8 cellular contexts compared by ENCODE assay signal in genomic region chr7:93147358-93147757, GRCh38. TPM values are rescaled to one million over a fixed set of nuclear protein-coding genes. Genes with fewer than 3 reads are reported as not detected.
A peak's percentile ranks its signal among the peaks of the same experiment; 100 is the strongest.
DNase-seq lines count a peak whose midpoint lies in the region; ATAC-seq, FAIRE-seq and TF ChIP-seq lines count a peak whose summit lies in the region.

No MANE protein-coding gene starts in this region.

- DNase-seq in AG04449 (ENCODE audit: low read depth, low spot score) (no peak), RWPE2 (ENCODE audit: low spot score) (no peak), astrocyte (ENCODE audit: low read depth) (peak; percentile 60), left lobe of liver (ENCODE audit: low spot score) (no peak), SKM-1 treated with dmso at 0.1 percent for 144 hours (lab: John Stamatoyannopoulos, UW; ENCODE audit: unreplicated experiment) (no peak)
- peak; percentile 2 to 10 for DNase-seq in stimulated activated CD8-positive, alpha-beta memory T cell treated with anti-CD3 and anti-CD28 coated beads, Interleukin-7, amount 100 ng/mL, for 1 hour (ENCODE audit: low read depth in 2 of 2)

- H3K4me3 ChIP-seq in AG04449 (ENCODE audit: low read depth, low read length) (peak overlapping the region; percentile 43), RWPE2 (ENCODE audit: severe bottlenecking) (peak overlapping the region; percentile 23), astrocyte (ENCODE audit: insufficient read depth, low read depth, low read length) (peak overlapping the region; percentile 53)

- peaks cover 18% of the 10 kb centered on the region for H3K4me1 Mint-ChIP-seq in astrocyte (ENCODE audit: low read depth, unreplicated experiment)

- H3K27me3 ChIP-seq in RWPE2 (ENCODE audit: insufficient read depth, poor library complexity, severe bottlenecking) (no peaks in the 10 kb centered on the region), astrocyte (ENCODE audit: insufficient read depth, low read length) (no peaks in the 10 kb centered on the region)

- H3K9me3 Mint-ChIP-seq in astrocyte (ENCODE audit: unreplicated experiment): peaks cover 3% of the 10 kb centered on the region

- peaks cover 3% of the 10 kb centered on the region for H3K27me3 Mint-ChIP-seq in astrocyte (ENCODE audit: low read depth, unreplicated experiment)

- peak overlapping the region; percentile 76 for H3K4me2 ChIP-seq in astrocyte (ENCODE audit: low read length)

- H3K9me3 ChIP-seq in RWPE2 (ENCODE audit: severe bottlenecking) (no peaks in the 10 kb centered on the region), astrocyte (ENCODE audit: insufficient read depth, low read depth, low read length) (no peaks in the 10 kb centered on the region)

- no peaks in the 10 kb centered on the region for H4K20me1 ChIP-seq in astrocyte (ENCODE audit: insufficient read depth, low read length)

- H3K36me3 ChIP-seq in RWPE2 (ENCODE audit: low read depth) (no peaks in the 10 kb centered on the region), astrocyte (ENCODE audit: insufficient read depth, low read length) (no peaks in the 10 kb centered on the region)

- no peak for TF ChIP-seq CTCF in AG04449 (IDR thresholded peaks at IDR 0.05; ENCODE audit: insufficient read depth, low read length, missing control alignments)
- no peak for TF ChIP-seq CTCF in RWPE2 (IDR thresholded peaks at IDR 0.05; ENCODE audit: poor library complexity, severe bottlenecking)
- TF ChIP-seq CTCF in astrocyte (IDR thresholded peaks at IDR 0.05; ENCODE audit: insufficient read depth, low read depth, low read length): no peak

- CTCF ChIA-PET in AG04449 (lab: Yijun Ruan, JAX): no interaction called here

- H2AFZ ChIP-seq in astrocyte (ENCODE audit: low read depth, low read length): peak overlapping the region; percentile 8

- POLR2A ChIA-PET in AG04449 (lab: Yijun Ruan, JAX): no interaction called here

- H3K27ac Mint-ChIP-seq in astrocyte (ENCODE audit: unreplicated experiment): peak overlapping the region; percentile 74

- no peak for FAIRE-seq in astrocyte (lab: Jason Lieb, UNC)

- ATAC-seq in GM18870 (IDR thresholded peaks at IDR 0.05; ENCODE audit: unreplicated experiment): peak; percentile 83
- peak; percentile 74 for ATAC-seq in HG03103 (IDR thresholded peaks at IDR 0.05; ENCODE audit: low read depth, unreplicated experiment)
- ATAC-seq in RWPE2 (ENCODE audit: low read depth): peak; percentile 62; the same call in 2 of the 3 replicates
- peak; percentile 54 for ATAC-seq in left lobe of liver

- H3K9ac ChIP-seq in astrocyte (ENCODE audit: low read length): peak overlapping the region; percentile 21

- H3K79me2 ChIP-seq in astrocyte (ENCODE audit: insufficient read depth, low read length): no peaks in the 10 kb centered on the region

- H3K27ac ChIP-seq in RWPE2 (ENCODE audit: poor library complexity, severe bottlenecking) (no peak overlapping the region), astrocyte (ENCODE audit: low read depth, low read length) (no peak overlapping the region)

- peaks cover 27% of the 10 kb centered on the region for H3K36me3 Mint-ChIP-seq in astrocyte (ENCODE audit: low read depth, unreplicated experiment)

- H3K4me3 Mint-ChIP-seq in astrocyte (ENCODE audit: unreplicated experiment): peak overlapping the region; percentile 92

- peaks cover 5% of the 10 kb centered on the region for H3K4me1 ChIP-seq in RWPE2 (ENCODE audit: insufficient read depth, poor library complexity, severe bottlenecking)
- H3K4me1 ChIP-seq in astrocyte (ENCODE audit: insufficient read depth, low read length): peaks cover 5% of the 10 kb centered on the region

RNA-seq across cellular contexts. Expression of gene SAMD9L, which starts 0.8 kb away (rescaled TPM):
- total RNA-seq in astrocyte (45.2 and 55.6 TPM in 2 replicates), left lobe of liver (1.1 TPM)

RNA-seq across cellular contexts. Expression of gene SAMD9, which starts 29.6 kb away (rescaled TPM):
- total RNA-seq in astrocyte: 64.4 and 77.1 TPM in 2 replicates
- 1.5 TPM for total RNA-seq in left lobe of liver

Comparison
In these comparisons a context has a peak if more than half of its experiments do, and no peak if none do; other contexts are left out.
1. DNase-seq: peak in astrocyte (single experiment) and stimulated activated CD8-positive, alpha-beta memory T cell treated with anti-CD3 and anti-CD28 coated beads, Interleukin-7, amount 100 ng/mL, for 1 hour (2 of 2); none in AG04449 (single experiment), RWPE2 (single experiment), left lobe of liver (single experiment) and SKM-1 treated with dmso at 0.1 percent for 144 hours (single experiment).
2. RNA of gene SAMD9L, which starts 0.8 kb away (total RNA-seq): 45.2 to 55.6 TPM in astrocyte; 1.1 TPM in left lobe of liver (single experiment); every median in the first group is over 10 times any median in the second.
3. RNA of gene SAMD9, which starts 29.6 kb away (total RNA-seq): 64.4 to 77.1 TPM in astrocyte; 1.5 TPM in left lobe of liver (single experiment); every median in the first group is over 10 times any median in the second.
4. Peak in every context shown above with its lines, with median percentiles within 50 percentile points of each other: H3K4me3 ChIP-seq and ATAC-seq.